ENCODE assay signal across 24 cellular contexts in the genomic region with DNA sequence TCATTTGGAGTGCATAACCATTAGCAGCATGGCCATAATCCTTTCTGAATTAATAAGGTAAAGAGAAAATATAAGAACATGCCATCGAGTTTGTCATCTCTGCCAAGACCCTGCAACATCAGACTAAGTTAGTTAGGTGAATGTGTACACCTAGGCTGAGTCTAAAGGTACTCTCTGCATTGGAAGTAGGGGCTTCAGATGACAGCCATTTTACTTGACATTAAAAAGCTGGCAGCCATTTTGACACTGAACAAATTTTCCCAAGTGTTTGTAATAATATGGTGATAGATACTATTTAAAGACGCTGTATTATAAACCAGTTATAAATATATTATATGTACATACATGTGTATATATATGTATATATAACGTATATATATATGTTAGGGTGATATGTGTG.
"Had no signal": no experiment of that assay in that cellular context is flagged by ENCODE, and none has a peak within 500 bp of the region (broad histone marks: within the 10 kb centered on the region; RNA-seq: fewer than 3 reads in every experiment).

No MANE protein-coding gene starts in this region.

- H3K27ac ChIP-seq: lower lobe of right lung, ovary, psoas muscle, sigmoid colon, thoracic aorta, tibial nerve, upper lobe of left lung had no signal

- H3K9me3 ChIP-seq: lower lobe of right lung, ovary, psoas muscle, sigmoid colon, thoracic aorta had no signal

- H3K4me3 ChIP-seq: lower lobe of right lung, ovary, psoas muscle, sigmoid colon, thoracic aorta, tibial nerve, upper lobe of left lung had no signal

- H3K27ac Mint-ChIP-seq: effector memory CD8-positive, alpha-beta T cell; immature natural killer cell; naive thymus-derived CD8-positive, alpha-beta T cell; nephron progenitor cell; stimulated activated naive B cell treated with anti-CD40 and anti-IgM and Interleukin-4, amounts not matched to agents 10 μg/mL and 1 μg/mL and 100 μg/mL, for 72 hours; stimulated activated naive CD8-positive, alpha-beta T cell treated with anti-CD3 and anti-CD28 coated beads, Interleukin-15, Interleukin-2, amounts not matched to agents 100 ng/mL and 50 ng/mL, for 24 hours had no signal

- H3K36me3 Mint-ChIP-seq: immature natural killer cell; stimulated activated naive B cell treated with anti-CD40 and anti-IgM and Interleukin-4, amounts not matched to agents 10 μg/mL and 1 μg/mL and 100 μg/mL, for 72 hours had no signal

- FAIRE-seq: endometrium, frontal cortex, keratinocyte, urothelium cell line had no signal

- H3K4me1 Mint-ChIP-seq: immature natural killer cell; naive thymus-derived CD8-positive, alpha-beta T cell; nephron progenitor cell; stimulated activated naive B cell treated with anti-CD40 and anti-IgM and Interleukin-4, amounts not matched to agents 10 μg/mL and 1 μg/mL and 100 μg/mL, for 72 hours had no signal

- H3K4me3 Mint-ChIP-seq: effector memory CD8-positive, alpha-beta T cell; immature natural killer cell; naive thymus-derived CD8-positive, alpha-beta T cell; nephron progenitor cell; stimulated activated naive B cell treated with anti-CD40 and anti-IgM and Interleukin-4, amounts not matched to agents 10 μg/mL and 1 μg/mL and 100 μg/mL, for 72 hours; stimulated activated naive CD8-positive, alpha-beta T cell treated with anti-CD3 and anti-CD28 coated beads, Interleukin-15, Interleukin-2, amounts not matched to agents 100 ng/mL and 50 ng/mL, for 24 hours had no signal

- H3K27me3 ChIP-seq: ovary, sigmoid colon, tibial nerve, upper lobe of left lung had no signal

- H3K36me3 ChIP-seq: lower lobe of right lung, ovary, sigmoid colon, thoracic aorta, tibial nerve, upper lobe of left lung had no signal

- H3K4me1 ChIP-seq: lower lobe of right lung, psoas muscle, sigmoid colon, tibial nerve, upper lobe of left lung had no signal

- ATAC-seq: effector memory CD8-positive, alpha-beta T cell; left ventricle myocardium superior; lower lobe of right lung; naive thymus-derived CD8-positive, alpha-beta T cell; psoas muscle; right cardiac atrium; stimulated activated naive B cell treated with anti-CD40 and anti-IgM and Interleukin-4, amounts not matched to agents 10 μg/mL and 1 μg/mL and 100 μg/mL, for 72 hours had no signal

- DNase-seq: cortex of kidney; effector memory CD8-positive, alpha-beta T cell; hypothalamus; immature natural killer cell; left ventricle myocardium superior; lower lobe of right lung; naive thymus-derived CD8-positive, alpha-beta T cell; nephron progenitor cell; occipital lobe; ovary; posterior cingulate gyrus; psoas muscle; right cardiac atrium; sigmoid colon; stimulated activated CD4-positive, alpha-beta T cell treated with anti-CD3 and anti-CD28 coated beads, Interleukin-4, amount 100 ng/mL, for 4 hours; stimulated activated naive B cell treated with anti-CD40 and anti-IgM and Interleukin-4, amounts not matched to agents 10 μg/mL and 1 μg/mL and 100 μg/mL, for 72 hours; upper lobe of left lung had no signal
